In the genomic region with DNA sequence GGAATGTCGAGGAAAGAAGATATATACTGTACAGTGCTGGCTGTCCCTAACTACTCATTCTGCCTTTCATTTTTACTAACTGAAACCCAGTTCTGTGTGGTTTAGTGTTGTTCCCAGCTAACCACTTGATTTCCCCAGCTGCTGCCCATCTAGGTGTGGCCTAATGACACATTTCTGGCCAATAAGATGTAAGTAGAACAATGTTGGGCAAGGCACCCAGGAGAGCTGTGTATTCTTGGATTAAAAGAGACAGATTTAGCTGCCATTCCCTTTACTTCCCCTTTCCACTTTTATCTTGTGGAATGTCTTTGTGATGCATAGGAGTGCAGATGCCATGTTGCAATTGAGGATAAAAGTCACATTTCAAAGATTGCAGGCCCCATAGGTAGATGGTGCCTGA, we compare ENCODE assay signal across 18 cellular contexts. TPM values are rescaled to one million over a fixed set of nuclear protein-coding genes. Genes with fewer than 3 reads are reported as not detected.
DNase-seq lines count a peak whose midpoint lies in the region; ATAC-seq and TF ChIP-seq lines count a peak whose summit lies in the region.
"Had no signal": no experiment of that assay in that cellular context is flagged by ENCODE, and none has a peak within 500 bp of the region (broad histone marks: within the 10 kb centered on the region; RNA-seq: fewer than 3 reads in every experiment).

No MANE protein-coding gene starts in this region.

- ATAC-seq in GM18520 (IDR thresholded peaks at IDR 0.05; ENCODE audit: unreplicated experiment): peak; percentile 85
- ATAC-seq in HG02610 (IDR thresholded peaks at IDR 0.05; ENCODE audit: unreplicated experiment): peak; percentile 95
- peak; percentile 60 for ATAC-seq in HG03442 (IDR thresholded peaks at IDR 0.05; ENCODE audit: unreplicated experiment)
- no peak for ATAC-seq in T-helper 17 cell
- no peak for ATAC-seq in lower lobe of right lung
- ATAC-seq: body of pancreas; HCT116; naive thymus-derived CD8-positive, alpha-beta T cell; right cardiac atrium; stimulated activated memory B cell treated with anti-CD40 and anti-IgM and Interleukin-4, amounts not matched to agents 10 μg/mL and 1 μg/mL and 100 μg/mL, for 72 hours had no signal

- intact Hi-C loops in left ventricle myocardium inferior (cut with micrococcal nuclease): no loop called here
- intact Hi-C loops in lower lobe of right lung (cut with DNase I): no loop called here

- no peak overlapping the region for H3K4me3 Mint-ChIP-seq in T-helper 17 cell
- H3K4me3 Mint-ChIP-seq: naive thymus-derived CD8-positive, alpha-beta T cell; stimulated activated memory B cell treated with anti-CD40 and anti-IgM and Interleukin-4, amounts not matched to agents 10 μg/mL and 1 μg/mL and 100 μg/mL, for 72 hours had no signal

- no peaks in the 10 kb centered on the region for H3K4me1 ChIP-seq in left ventricle myocardium inferior
- no peaks in the 10 kb centered on the region for H3K4me1 ChIP-seq in lower lobe of right lung
- H3K4me1 ChIP-seq: body of pancreas, uterus had no signal

- H3K27me3 Mint-ChIP-seq in T-helper 17 cell: peaks cover 6% of the 10 kb centered on the region
- H3K27me3 Mint-ChIP-seq: stimulated activated memory B cell treated with anti-CD40 and anti-IgM and Interleukin-4, amounts not matched to agents 10 μg/mL and 1 μg/mL and 100 μg/mL, for 72 hours had no signal

- H3K27ac ChIP-seq in left ventricle myocardium inferior (replicated peaks): no peak overlapping the region
- no peak overlapping the region for H3K27ac ChIP-seq in lower lobe of right lung
- H3K27ac ChIP-seq: body of pancreas, uterus had no signal

- no peaks in the 10 kb centered on the region for H3K36me3 Mint-ChIP-seq in T-helper 17 cell (ENCODE audit: low read depth)
- H3K36me3 Mint-ChIP-seq: naive thymus-derived CD8-positive, alpha-beta T cell; stimulated activated memory B cell treated with anti-CD40 and anti-IgM and Interleukin-4, amounts not matched to agents 10 μg/mL and 1 μg/mL and 100 μg/mL, for 72 hours had no signal

- H3K4me3 ChIP-seq in fibroblast of pulmonary artery (replicated peaks; ENCODE audit: low read depth, low read length): no peak overlapping the region
- no peak overlapping the region for H3K4me3 ChIP-seq in left ventricle myocardium inferior
- H3K4me3 ChIP-seq in lower lobe of right lung: no peak overlapping the region
- H3K4me3 ChIP-seq: body of pancreas, uterus had no signal

- H3K27ac Mint-ChIP-seq in T-helper 17 cell: no peak overlapping the region
- H3K27ac Mint-ChIP-seq: naive thymus-derived CD8-positive, alpha-beta T cell; stimulated activated memory B cell treated with anti-CD40 and anti-IgM and Interleukin-4, amounts not matched to agents 10 μg/mL and 1 μg/mL and 100 μg/mL, for 72 hours had no signal

- no peaks in the 10 kb centered on the region for H3K4me1 Mint-ChIP-seq in T-helper 17 cell
- H3K4me1 Mint-ChIP-seq: naive thymus-derived CD8-positive, alpha-beta T cell; stimulated activated memory B cell treated with anti-CD40 and anti-IgM and Interleukin-4, amounts not matched to agents 10 μg/mL and 1 μg/mL and 100 μg/mL, for 72 hours had no signal

- DNase-seq in fibroblast of pulmonary artery (ENCODE audit: low read depth): peak; percentile 10
- no peak for DNase-seq in activated CD4-positive, CD25-positive, alpha-beta regulatory T cell treated with anti-CD3 and anti-CD28 coated beads, Interleukin-2, amount 50 U/mL, for 72 hours
- DNase-seq in left ventricle myocardium inferior: no peak
- no peak for DNase-seq in T-helper 17 cell
- DNase-seq in lower lobe of right lung: no peak
- DNase-seq: activated gamma-delta T cell; body of pancreas; effector CD8-positive, alpha-beta T cell; naive thymus-derived CD8-positive, alpha-beta T cell; NCI-H1092; right cardiac atrium; stimulated activated CD4-positive, alpha-beta T cell treated with anti-CD3 and anti-CD28 coated beads, Interleukin-4, amount 100 ng/mL, for 1 hour; uterus had no signal

- H3K27me3 ChIP-seq in left ventricle myocardium inferior (ENCODE audit: low read depth) (no peaks in the 10 kb centered on the region), lower lobe of right lung (ENCODE audit: low read depth) (no peaks in the 10 kb centered on the region)
- H3K27me3 ChIP-seq: body of pancreas, uterus had no signal

- H3K9me3 ChIP-seq in left ventricle myocardium inferior (replicated peaks): no peaks in the 10 kb centered on the region
- H3K9me3 ChIP-seq in T-helper 17 cell (ENCODE audit: control insufficient read depth, low read length, poor library complexity, severe bottlenecking): no peaks in the 10 kb centered on the region
- H3K9me3 ChIP-seq in lower lobe of right lung: no peaks in the 10 kb centered on the region
- H3K9me3 ChIP-seq: body of pancreas, uterus had no signal

- TF ChIP-seq CTCF in fibroblast of pulmonary artery (IDR thresholded peaks at IDR 0.05; ENCODE audit: low read length, missing control alignments) (no peak), left ventricle myocardium inferior (IDR thresholded peaks at IDR 0.05; ENCODE audit: borderline replicate concordance) (no peak), lower lobe of right lung (IDR thresholded peaks at IDR 0.05) (no peak)

- H3K36me3 ChIP-seq in left ventricle myocardium inferior (no peaks in the 10 kb centered on the region), lower lobe of right lung (no peaks in the 10 kb centered on the region)
- H3K36me3 ChIP-seq: uterus had no signal

RNA-seq across cellular contexts. Expression of gene PCDH9, which starts 28.3 kb away (rescaled TPM):
- 14.7 TPM for total RNA-seq in left ventricle myocardium inferior
- total RNA-seq in T-helper 17 cell: under 1 TPM; 0.50 to 0.67 TPM
- total RNA-seq in lower lobe of right lung: 8.9 TPM

Comparison
In these comparisons a context has a peak if more than half of its experiments do, and no peak if none do; other contexts are left out.
1. ATAC-seq: peak in GM18520 (single experiment), HG02610 (single experiment) and HG03442 (single experiment); none in T-helper 17 cell (single experiment) and lower lobe of right lung (0 of 2).